In genomic region chr15:84968301-84968700, GRCh38 we compare ENCODE assay signal across 18 cellular contexts. TPM values are rescaled to one million over a fixed set of nuclear protein-coding genes. Genes with fewer than 3 reads are reported as not detected.
DNase-seq lines count a peak whose midpoint lies in the region; ATAC-seq and TF ChIP-seq lines count a peak whose summit lies in the region.
"Had no signal": no experiment of that assay in that cellular context is flagged by ENCODE, and none has a peak within 500 bp of the region (broad histone marks: within the 10 kb centered on the region; RNA-seq: fewer than 3 reads in every experiment).

No MANE protein-coding gene starts in this region.

- WGBS in heart left ventricle, 4 donors, result 92 to 97% (median 95%) methylated on average over 2 to 3 of the region's 3 CpGs
- 89 to 95% (median 91%) methylated on average over 3 of the region's 3 CpGs for WGBS in spleen, 5 donors

- peaks cover 0 to 7% (median 0%) of the 10 kb centered on the region in 12 donors for H3K9me3 ChIP-seq in heart left ventricle
- peaks cover 0 to 12% (median 3%) of the 10 kb centered on the region in 8 donors for H3K9me3 ChIP-seq in spleen

- H3K36me3 ChIP-seq in heart left ventricle, result no peaks in the 10 kb centered on the region
- H3K36me3 ChIP-seq in spleen, result no peaks in the 10 kb centered on the region
- H3K36me3 ChIP-seq: HAP-1 had no signal

- intact Hi-C loops in cardiac septum (cut with DNase I), result no loop called here
- intact Hi-C loops in heart left ventricle (cut with DNase I), result loop anchor here in 1 of 10 donors (10.0 kb wide), 1 partner anchor 196 kb away; no protein-coding TSS in a partner anchor
- intact Hi-C loops in dorsolateral prefrontal cortex (cut with DNase I), result no loop called here
- intact Hi-C loops in spleen (cut with DNase I; ENCODE audit: low total_unique reads), result no loop called here

- TF ChIP-seq CTCF in heart left ventricle (IDR thresholded peaks at IDR 0.05) (no peak), dorsolateral prefrontal cortex (IDR thresholded peaks at IDR 0.05 in 54 of 56, conservative IDR thresholded peaks at IDR 0.05 in 2 of 56; ENCODE audit: low read depth in 1 of 56, partially characterized antibody in 56 of 56) (no peak), spleen (IDR thresholded peaks at IDR 0.05 in 8 of 11, conservative IDR thresholded peaks at IDR 0.05 in 3 of 11) (no peak)

- H3K27me3 ChIP-seq in heart left ventricle (no peaks in the 10 kb centered on the region), dorsolateral prefrontal cortex (no peaks in the 10 kb centered on the region), spleen (replicated peaks in 1 of 7) (no peaks in the 10 kb centered on the region)

- DNase-seq in cardiac septum (ENCODE audit: low spot score) (peak; percentile 59), heart left ventricle (no peak), dorsolateral prefrontal cortex (no peak), islet precursor cell (peak; percentile 22), substantia nigra (lab: John Stamatoyannopoulos, UW) (no peak), spleen (no peak), NCI-H526 treated with DMSO at 0.1 percent for 48 hours (lab: John Stamatoyannopoulos, UW) (no peak)
- DNase-seq: 8988T; Calu3; CD4-positive, alpha-beta memory T cell; COR-L47; DMS53; DMS79 treated with DMSO at 0.1 percent for 48 hours; HFFc6 had no signal

- no peak overlapping the region for H3K4me3 ChIP-seq in heart left ventricle
- no peak overlapping the region for H3K4me3 ChIP-seq in dorsolateral prefrontal cortex
- H3K4me3 ChIP-seq in spleen, result no peak overlapping the region
- H3K4me3 ChIP-seq: A549, GM23338 had no signal

- no peak overlapping the region for H3K27ac ChIP-seq in heart left ventricle
- peak overlapping the region in 32 of 59 donors; percentile 4 to 87 (median 71) for H3K27ac ChIP-seq in dorsolateral prefrontal cortex
- H3K27ac ChIP-seq in substantia nigra (ENCODE audit: low read depth, low read length, poor library complexity, severe bottlenecking), result peak overlapping the region; percentile 82
- H3K27ac ChIP-seq in spleen, result no peak overlapping the region

- peaks cover 0 to 6% (median 0%) of the 10 kb centered on the region in 12 donors for H3K4me1 ChIP-seq in heart left ventricle
- no peaks in the 10 kb centered on the region for H3K4me1 ChIP-seq in spleen
- H3K4me1 ChIP-seq: A549 had no signal

- ATAC-seq in heart left ventricle, result no peak
- no peak for ATAC-seq in GM18498 (IDR thresholded peaks at IDR 0.05; ENCODE audit: unreplicated experiment)
- ATAC-seq: A549, GM23338 had no signal

- no peak for TF ChIP-seq POLR2A in heart left ventricle (IDR thresholded peaks at IDR 0.05)
- TF ChIP-seq POLR2A in spleen (IDR thresholded peaks at IDR 0.05), result no peak

RNA-seq across cellular contexts. Expression of gene PDE8A, which starts 13.4 kb away (rescaled TPM):
- 28.2 TPM for total RNA-seq in cardiac septum
- 10 to 100 TPM in 8 of 9 donors, 1 to 10 TPM in 1; 9.4 to 21.5 (median 17.8) TPM for total RNA-seq in heart left ventricle
- 10 to 100 TPM; 11.9 to 13.6 TPM for polyA plus RNA-seq in heart left ventricle
- 100 to 1,000 TPM in 47 of 120 experiments, 10 to 100 TPM in 73; 30.4 to 316 (median 86.1) TPM for total RNA-seq in dorsolateral prefrontal cortex
- 10 to 100 TPM; 24.2 to 52.2 (median 39.8) TPM for total RNA-seq in spleen
- polyA plus RNA-seq in spleen, result 10 to 100 TPM; 13.2 to 22.7 (median 14.9) TPM

Comparison
In these comparisons a context has a peak if more than half of its experiments do, and no peak if none do; other contexts are left out.
1. DNase-seq: peak in cardiac septum (single experiment) and islet precursor cell (single experiment); none in heart left ventricle (0 of 5), dorsolateral prefrontal cortex (0 of 10), substantia nigra (0 of 49), spleen (single experiment) and NCI-H526 treated with DMSO at 0.1 percent for 48 hours (single experiment).
2. H3K27ac ChIP-seq: peak in dorsolateral prefrontal cortex (32 of 59) and substantia nigra (single experiment); none in heart left ventricle (0 of 12) and spleen (0 of 8).